In genomic region chr1:33350611-33351280, GRCh38 we compare ENCODE assay signal across 9 cellular contexts. TPM values are rescaled to one million over a fixed set of nuclear protein-coding genes. Genes with fewer than 3 reads are reported as not detected.
A peak's percentile ranks its signal among the peaks of the same experiment; 100 is the strongest.
DNase-seq lines count a peak whose midpoint lies in the region; ATAC-seq, FAIRE-seq and TF ChIP-seq lines count a peak whose summit lies in the region.
"Had no signal": no experiment of that assay in that cellular context is flagged by ENCODE, and none has a peak within 500 bp of the region (broad histone marks: within the 10 kb centered on the region; RNA-seq: fewer than 3 reads in every experiment).

No MANE protein-coding gene starts in this region.

- H3K4me3 ChIP-seq in foreskin fibroblast (ENCODE audit: low read depth in 1 of 2, low read length in 2 of 2) (peak overlapping the region; percentile 52 to 67), small intestine (ENCODE audit: low read depth in 1 of 2, low read length in 2 of 2) (peak overlapping the region in 1 of 2 donors; percentile 70)

- no peaks in the 10 kb centered on the region for H3K27me3 Mint-ChIP-seq in T-helper 17 cell

- peak overlapping the region; percentile 86 to 89 for H3K27ac ChIP-seq in small intestine (ENCODE audit: low read depth in 1 of 2, low read length in 1 of 2)

- peaks cover 4% of the 10 kb centered on the region for H3K36me3 Mint-ChIP-seq in T-helper 17 cell (ENCODE audit: low read depth)

- no peaks in the 10 kb centered on the region for H3K27me3 ChIP-seq in small intestine (ENCODE audit: control insufficient read depth in 2 of 2, insufficient read depth in 2 of 2, low read length in 2 of 2)

- DNase-seq in DMS53 (lab: John Stamatoyannopoulos, UW) (peak; percentile 28), DMS53 treated with DMSO at 0.1 percent for 48 hours (lab: John Stamatoyannopoulos, UW; ENCODE audit: unreplicated experiment) (no peak), T-helper 17 cell (no peak), foreskin fibroblast (peak in 1 of 2 donors; percentile 30), small intestine (no peak), UCSD-AML1 (lab: John Stamatoyannopoulos, UW; ENCODE audit: unreplicated experiment) (no peak), KBM-7 (no peak)
- DNase-seq: 8988T had no signal

- peak overlapping the region; percentile 87 for H3K4me3 Mint-ChIP-seq in T-helper 17 cell

- peaks cover 0 to 7% of the 10 kb centered on the region in 2 donors for H3K4me1 ChIP-seq in small intestine (ENCODE audit: control insufficient read depth in 2 of 2, insufficient read depth in 1 of 2, low read depth in 1 of 2, low read length in 1 of 2)

- no peaks in the 10 kb centered on the region for H3K9me3 ChIP-seq in T-helper 17 cell (ENCODE audit: control insufficient read depth, low read length, poor library complexity, severe bottlenecking)
- no peaks in the 10 kb centered on the region for H3K9me3 ChIP-seq in small intestine (ENCODE audit: control insufficient read depth, low read depth)

- no peaks in the 10 kb centered on the region for H3K36me3 ChIP-seq in small intestine (ENCODE audit: control insufficient read depth in 2 of 2, insufficient read depth in 2 of 2, low read length in 2 of 2)

- ATAC-seq in T-helper 17 cell, result no peak
- ATAC-seq in GM18861 (IDR thresholded peaks at IDR 0.05; ENCODE audit: unreplicated experiment), result no peak

- 36 to 44% (median 42%) methylated on average over 6 of the region's 6 CpGs for WGBS in small intestine, 3 donors

- no peak for TF ChIP-seq CTCF in foreskin fibroblast (IDR thresholded peaks at IDR 0.05; ENCODE audit: low read depth, low read length)

- no peak for FAIRE-seq in small intestine (lab: Jason Lieb, UNC)

- H3K27ac Mint-ChIP-seq in T-helper 17 cell, result peak overlapping the region; percentile 79

- in situ Hi-C loops in KBM-7 (cut with MboI; ENCODE audit: low pct_unique_long_range_greater_than_20kb, low sequenced_read_pairs), result no loop called here

- peaks cover 44% of the 10 kb centered on the region for H3K4me1 Mint-ChIP-seq in T-helper 17 cell

RNA-seq across cellular contexts. Expression of gene A3GALT2, which starts 29.8 kb away (rescaled TPM):
- total RNA-seq in T-helper 17 cell, result under 1 TPM in 1 of 2 donors, not detected in 1; 0.37 TPM
- polyA plus RNA-seq in small intestine, result not detected
